ENCODE assay signal across 1 cellular context in genomic region chr5:69503144-69503488, GRCh38.
A peak's percentile ranks its signal among the peaks of the same experiment; 100 is the strongest.
TF ChIP-seq lines count a peak whose summit lies in the region.

No MANE protein-coding gene starts in this region.

TF ChIP-seq in HEK293, 187 proteins besides CTCF, POLR2A, EP300 and RAD21 (continued from another document):
- TF ChIP-seq ZBTB6 (tag by site-specific recombination; IDR thresholded peaks at IDR 0.05) (no peak), ZNF621 (tag by site-specific recombination; IDR thresholded peaks at IDR 0.05) (no peak), ZBTB1 (tag by site-specific recombination; IDR thresholded peaks at IDR 0.05) (no peak), ZNF184 (tag by site-specific recombination; IDR thresholded peaks at IDR 0.05) (no peak; the same call in 1 of the 2 replicates), SCRT2 (tag by site-specific recombination; IDR thresholded peaks at IDR 0.05) (no peak), TCF7L2 (IDR thresholded peaks at IDR 0.05; ENCODE audit: borderline replicate concordance, low read depth, low read length) (no peak), ZNF302 (tag by site-specific recombination; IDR thresholded peaks at IDR 0.05; ENCODE audit: low read depth) (no peak), MYNN (tag by site-specific recombination; IDR thresholded peaks at IDR 0.05; ENCODE audit: borderline replicate concordance) (no peak), ZNF18 (tag by site-specific recombination; IDR thresholded peaks at IDR 0.05) (no peak), ZNF146 (tag by site-specific recombination; IDR thresholded peaks at IDR 0.05) (no peak), ZNF274 (IDR thresholded peaks at IDR 0.05; ENCODE audit: low read length) (no peak), ZNF274 (tag by site-specific recombination; IDR thresholded peaks at IDR 0.05; ENCODE audit: borderline replicate concordance) (no peak), OSR2 (tag by site-specific recombination; IDR thresholded peaks at IDR 0.05) (peak; percentile 47), ZNF341 (tag by site-specific recombination; IDR thresholded peaks at IDR 0.05; ENCODE audit: low read depth) (peak; percentile 71), ZNF433 (tag by site-specific recombination; IDR thresholded peaks at IDR 0.05; ENCODE audit: low read depth) (no peak), ZNF202 (tag by site-specific recombination; IDR thresholded peaks at IDR 0.05; ENCODE audit: borderline replicate concordance) (no peak), ZNF140 (tag by site-specific recombination; IDR thresholded peaks at IDR 0.05) (no peak), ZNF791 (tag by site-specific recombination; IDR thresholded peaks at IDR 0.05) (no peak), ZNF211 (tag by site-specific recombination; IDR thresholded peaks at IDR 0.05; ENCODE audit: low read depth) (no peak), ZBTB17 (tag by site-specific recombination; IDR thresholded peaks at IDR 0.05) (no peak), ZNF416 (tag by site-specific recombination; IDR thresholded peaks at IDR 0.05) (no peak), ZXDB (tag by site-specific recombination; IDR thresholded peaks at IDR 0.05) (0 out of 2 replicates have a peak, but pooled peaks have one; percentile 3), ZNF423 (tag by site-specific recombination; IDR thresholded peaks at IDR 0.05) (no peak), ZNF626 (tag by site-specific recombination; IDR thresholded peaks at IDR 0.05) (no peak), ZNF2 (tag by site-specific recombination; IDR thresholded peaks at IDR 0.05) (no peak), ZNF776 (tag by site-specific recombination; IDR thresholded peaks at IDR 0.05; ENCODE audit: borderline replicate concordance) (no peak), ZBTB8A (tag by site-specific recombination; IDR thresholded peaks at IDR 0.05) (no peak), ZNF561 (tag by site-specific recombination; IDR thresholded peaks at IDR 0.05; ENCODE audit: borderline replicate concordance) (no peak), PRDM10 (tag by site-specific recombination; IDR thresholded peaks at IDR 0.05) (no peak), GLI2 (tag by site-specific recombination; IDR thresholded peaks at IDR 0.05; ENCODE audit: borderline replicate concordance, low read depth) (no peak), ZNF404 (tag by site-specific recombination; IDR thresholded peaks at IDR 0.05) (no peak), ZNF837 (tag by site-specific recombination; IDR thresholded peaks at IDR 0.05) (no peak), ZNF366 (tag by site-specific recombination; conservative IDR thresholded peaks at IDR 0.05) (peak; percentile 46; the same call in 1 of the 2 replicates), KLF10 (tag by site-specific recombination; IDR thresholded peaks at IDR 0.05) (no peak), SP7 (tag by site-specific recombination; IDR thresholded peaks at IDR 0.05) (peak; percentile 3; the same call in 1 of the 2 replicates), ZNF175 (tag by site-specific recombination; IDR thresholded peaks at IDR 0.05) (no peak), HOXC10 (CRISPR knock-in tag; IDR thresholded peaks at IDR 0.05) (no peak), ZSCAN16 (tag by site-specific recombination; IDR thresholded peaks at IDR 0.05) (no peak), ZNF513 (tag by site-specific recombination; IDR thresholded peaks at IDR 0.05) (no peak), ZSCAN23 (tag by site-specific recombination; IDR thresholded peaks at IDR 0.05) (no peak), ZNF530 (tag by site-specific recombination; IDR thresholded peaks at IDR 0.05; ENCODE audit: low read depth) (no peak), ZNF664 (tag by site-specific recombination; IDR thresholded peaks at IDR 0.05) (no peak), REPIN1 (tag by site-specific recombination; IDR thresholded peaks at IDR 0.05; ENCODE audit: low read depth) (no peak), KLF16 (tag by site-specific recombination; IDR thresholded peaks at IDR 0.05) (no peak), ZNF843 (tag by site-specific recombination; IDR thresholded peaks at IDR 0.05) (no peak)
- TF ChIP-seq, protein P1, sequence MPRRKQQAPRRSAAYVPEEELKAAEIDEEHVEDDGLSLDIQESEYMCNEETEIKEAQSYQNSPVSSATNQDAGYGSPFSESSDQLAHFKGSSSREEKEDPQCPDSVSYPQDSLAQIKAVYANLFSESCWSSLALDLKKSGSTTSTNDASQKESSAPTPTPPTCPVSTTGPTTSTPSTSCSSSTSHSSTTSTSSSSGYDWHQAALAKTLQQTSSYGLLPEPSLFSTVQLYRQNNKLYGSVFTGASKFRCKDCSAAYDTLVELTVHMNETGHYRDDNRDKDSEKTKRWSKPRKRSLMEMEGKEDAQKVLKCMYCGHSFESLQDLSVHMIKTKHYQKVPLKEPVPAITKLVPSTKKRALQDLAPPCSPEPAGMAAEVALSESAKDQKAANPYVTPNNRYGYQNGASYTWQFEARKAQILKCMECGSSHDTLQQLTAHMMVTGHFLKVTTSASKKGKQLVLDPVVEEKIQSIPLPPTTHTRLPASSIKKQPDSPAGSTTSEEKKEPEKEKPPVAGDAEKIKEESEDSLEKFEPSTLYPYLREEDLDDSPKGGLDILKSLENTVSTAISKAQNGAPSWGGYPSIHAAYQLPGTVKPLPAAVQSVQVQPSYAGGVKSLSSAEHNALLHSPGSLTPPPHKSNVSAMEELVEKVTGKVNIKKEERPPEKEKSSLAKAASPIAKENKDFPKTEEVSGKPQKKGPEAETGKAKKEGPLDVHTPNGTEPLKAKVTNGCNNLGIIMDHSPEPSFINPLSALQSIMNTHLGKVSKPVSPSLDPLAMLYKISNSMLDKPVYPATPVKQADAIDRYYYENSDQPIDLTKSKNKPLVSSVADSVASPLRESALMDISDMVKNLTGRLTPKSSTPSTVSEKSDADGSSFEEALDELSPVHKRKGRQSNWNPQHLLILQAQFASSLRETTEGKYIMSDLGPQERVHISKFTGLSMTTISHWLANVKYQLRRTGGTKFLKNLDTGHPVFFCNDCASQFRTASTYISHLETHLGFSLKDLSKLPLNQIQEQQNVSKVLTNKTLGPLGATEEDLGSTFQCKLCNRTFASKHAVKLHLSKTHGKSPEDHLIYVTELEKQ (tag by site-specific recombination; IDR thresholded peaks at IDR 0.05; ENCODE audit: borderline replicate concordance), result 0 out of 2 replicates have a peak, but pooled peaks have one; percentile 2
- TF ChIP-seq, protein P2, sequence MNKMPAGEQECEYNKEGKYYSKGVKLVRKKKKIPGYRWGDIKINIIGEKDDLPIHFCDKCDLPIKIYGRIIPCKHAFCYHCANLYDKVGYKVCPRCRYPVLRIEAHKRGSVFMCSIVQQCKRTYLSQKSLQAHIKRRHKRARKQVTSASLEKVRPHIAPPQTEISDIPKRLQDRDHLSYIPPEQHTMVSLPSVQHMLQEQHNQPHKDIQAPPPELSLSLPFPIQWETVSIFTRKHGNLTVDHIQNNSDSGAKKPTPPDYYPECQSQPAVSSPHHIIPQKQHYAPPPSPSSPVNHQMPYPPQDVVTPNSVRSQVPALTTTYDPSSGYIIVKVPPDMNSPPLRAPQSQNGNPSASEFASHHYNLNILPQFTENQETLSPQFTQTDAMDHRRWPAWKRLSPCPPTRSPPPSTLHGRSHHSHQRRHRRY (tag by site-specific recombination; IDR thresholded peaks at IDR 0.05), result no peak
- TF ChIP-seq, protein P3, sequence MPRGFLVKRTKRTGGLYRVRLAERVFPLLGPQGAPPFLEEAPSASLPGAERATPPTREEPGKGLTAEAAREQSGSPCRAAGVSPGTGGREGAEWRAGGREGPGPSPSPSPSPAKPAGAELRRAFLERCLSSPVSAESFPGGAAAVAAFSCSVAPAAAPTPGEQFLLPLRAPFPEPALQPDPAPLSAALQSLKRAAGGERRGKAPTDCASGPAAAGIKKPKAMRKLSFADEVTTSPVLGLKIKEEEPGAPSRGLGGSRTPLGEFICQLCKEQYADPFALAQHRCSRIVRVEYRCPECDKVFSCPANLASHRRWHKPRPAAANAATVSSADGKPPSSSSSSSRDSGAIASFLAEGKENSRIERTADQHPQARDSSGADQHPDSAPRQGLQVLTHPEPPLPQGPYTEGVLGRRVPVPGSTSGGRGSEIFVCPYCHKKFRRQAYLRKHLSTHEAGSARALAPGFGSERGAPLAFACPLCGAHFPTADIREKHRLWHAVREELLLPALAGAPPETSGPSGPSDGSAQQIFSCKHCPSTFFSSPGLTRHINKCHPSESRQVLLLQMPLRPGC (tag by site-specific recombination; IDR thresholded peaks at IDR 0.05), result 0 out of 2 replicates have a peak, but pooled peaks have one; percentile 3
- TF ChIP-seq, protein P4, sequence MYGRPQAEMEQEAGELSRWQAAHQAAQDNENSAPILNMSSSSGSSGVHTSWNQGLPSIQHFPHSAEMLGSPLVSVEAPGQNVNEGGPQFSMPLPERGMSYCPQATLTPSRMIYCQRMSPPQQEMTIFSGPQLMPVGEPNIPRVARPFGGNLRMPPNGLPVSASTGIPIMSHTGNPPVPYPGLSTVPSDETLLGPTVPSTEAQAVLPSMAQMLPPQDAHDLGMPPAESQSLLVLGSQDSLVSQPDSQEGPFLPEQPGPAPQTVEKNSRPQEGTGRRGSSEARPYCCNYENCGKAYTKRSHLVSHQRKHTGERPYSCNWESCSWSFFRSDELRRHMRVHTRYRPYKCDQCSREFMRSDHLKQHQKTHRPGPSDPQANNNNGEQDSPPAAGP (tag by site-specific recombination; IDR thresholded peaks at IDR 0.05), result no peak
- TF ChIP-seq, protein P5, sequence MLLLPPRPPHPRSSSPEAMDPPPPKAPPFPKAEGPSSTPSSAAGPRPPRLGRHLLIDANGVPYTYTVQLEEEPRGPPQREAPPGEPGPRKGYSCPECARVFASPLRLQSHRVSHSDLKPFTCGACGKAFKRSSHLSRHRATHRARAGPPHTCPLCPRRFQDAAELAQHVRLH (tag by site-specific recombination; IDR thresholded peaks at IDR 0.05), result no peak
- TF ChIP-seq, protein P6, sequence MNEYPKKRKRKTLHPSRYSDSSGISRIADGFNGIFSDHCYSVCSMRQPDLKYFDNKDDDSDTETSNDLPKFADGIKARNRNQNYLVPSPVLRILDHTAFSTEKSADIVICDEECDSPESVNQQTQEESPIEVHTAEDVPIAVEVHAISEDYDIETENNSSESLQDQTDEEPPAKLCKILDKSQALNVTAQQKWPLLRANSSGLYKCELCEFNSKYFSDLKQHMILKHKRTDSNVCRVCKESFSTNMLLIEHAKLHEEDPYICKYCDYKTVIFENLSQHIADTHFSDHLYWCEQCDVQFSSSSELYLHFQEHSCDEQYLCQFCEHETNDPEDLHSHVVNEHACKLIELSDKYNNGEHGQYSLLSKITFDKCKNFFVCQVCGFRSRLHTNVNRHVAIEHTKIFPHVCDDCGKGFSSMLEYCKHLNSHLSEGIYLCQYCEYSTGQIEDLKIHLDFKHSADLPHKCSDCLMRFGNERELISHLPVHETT (tag by site-specific recombination; IDR thresholded peaks at IDR 0.05), result no peak
TF ChIP-seq in HEK293: peak in this region for 7.
